1 cellular context compared by ENCODE assay signal in genomic region chr2:98910349-98911125, GRCh38.
TF ChIP-seq lines count a peak whose summit lies in the region.

No MANE protein-coding gene starts in this region.

TF ChIP-seq in HEK293, 187 proteins besides CTCF, POLR2A, EP300 and RAD21 (continued from another document and continues in another):
- TF ChIP-seq PRDM6 (tag by site-specific recombination; IDR thresholded peaks at IDR 0.05), result no peak
- TF ChIP-seq ZNF560 (tag by site-specific recombination; IDR thresholded peaks at IDR 0.05; ENCODE audit: borderline replicate concordance), result 0 out of 2 replicates have a peak, but pooled peaks have one; percentile 13
- TF ChIP-seq ZNF157 (tag by site-specific recombination; IDR thresholded peaks at IDR 0.05), result no peak
- no peak for TF ChIP-seq ZNF37A (tag by site-specific recombination; IDR thresholded peaks at IDR 0.05)
- no peak for TF ChIP-seq ZNF843 (tag by site-specific recombination; IDR thresholded peaks at IDR 0.05)
- peak; percentile 23; the same call in 1 of the 2 replicates for TF ChIP-seq OVOL3 (tag by site-specific recombination; IDR thresholded peaks at IDR 0.05)
- TF ChIP-seq ZNF280D (tag by site-specific recombination; IDR thresholded peaks at IDR 0.05), result no peak
- TF ChIP-seq ZBTB44 (tag by site-specific recombination; IDR thresholded peaks at IDR 0.05), result no peak
- TF ChIP-seq ZBTB11 (tag by site-specific recombination; conservative IDR thresholded peaks at IDR 0.05; ENCODE audit: low read depth), result peak; percentile 64
- peak; percentile 60; the same call in 1 of the 2 replicates for TF ChIP-seq ZNF266 (tag by site-specific recombination; IDR thresholded peaks at IDR 0.05; ENCODE audit: low read depth)
- TF ChIP-seq PRDM4 (tag by site-specific recombination; IDR thresholded peaks at IDR 0.05), result no peak
- no peak for TF ChIP-seq YY1 (tag by site-specific recombination; IDR thresholded peaks at IDR 0.05)
- TF ChIP-seq ZIC2 (tag by site-specific recombination; IDR thresholded peaks at IDR 0.05), result no peak
- no peak for TF ChIP-seq ZBTB7A (tag by site-specific recombination; IDR thresholded peaks at IDR 0.05; ENCODE audit: low read depth)
- peak; percentile 59 for TF ChIP-seq REST (tag by site-specific recombination; IDR thresholded peaks at IDR 0.05)
- no peak for TF ChIP-seq MEIS1 (CRISPR knock-in tag; IDR thresholded peaks at IDR 0.05; ENCODE audit: borderline replicate concordance)
- TF ChIP-seq ZNF394 (tag by site-specific recombination; IDR thresholded peaks at IDR 0.05; ENCODE audit: borderline replicate concordance), result peak; percentile 84
- no peak for TF ChIP-seq ZNF747 (tag by site-specific recombination; IDR thresholded peaks at IDR 0.05)
- no peak for TF ChIP-seq ZBTB10 (tag by site-specific recombination; IDR thresholded peaks at IDR 0.05)
- peak; percentile 63 for TF ChIP-seq ZNF426 (tag by site-specific recombination; IDR thresholded peaks at IDR 0.05)
- TF ChIP-seq ZNF248 (tag by site-specific recombination; IDR thresholded peaks at IDR 0.05), result no peak
- no peak for TF ChIP-seq ZNF76 (tag by site-specific recombination; IDR thresholded peaks at IDR 0.05; ENCODE audit: borderline replicate concordance, low read depth)
- TF ChIP-seq ZNF155 (tag by site-specific recombination; IDR thresholded peaks at IDR 0.05), result no peak
- peak; percentile 52; the same call in 1 of the 2 replicates for TF ChIP-seq ZNF140 (tag by site-specific recombination; IDR thresholded peaks at IDR 0.05)
- peak; percentile 70; the same call in 1 of the 2 replicates for TF ChIP-seq ZNF518A (tag by site-specific recombination; conservative IDR thresholded peaks at IDR 0.05; ENCODE audit: low read depth)
